In genomic region chr6:33295621-33296369, GRCh38 we compare ENCODE assay signal across 14 cellular contexts. TPM values are rescaled to one million over a fixed set of nuclear protein-coding genes. Genes with fewer than 3 reads are reported as not detected.
DNase-seq lines count a peak whose midpoint lies in the region; ATAC-seq and TF ChIP-seq lines count a peak whose summit lies in the region.
"Had no signal": no experiment of that assay in that cellular context is flagged by ENCODE, and none has a peak within 500 bp of the region (broad histone marks: within the 10 kb centered on the region; RNA-seq: fewer than 3 reads in every experiment).

No MANE protein-coding gene starts in this region.

- peak overlapping the region in 4 of 7 donors; percentile 74 to 99 (median 91) for H3K4me3 Mint-ChIP-seq in CD8-positive, alpha-beta memory T cell
- H3K4me3 Mint-ChIP-seq in brain, result peak overlapping the region in 4 of 5 experiments; percentile 37 to 98 (median 84)
- H3K4me3 Mint-ChIP-seq in nephron, result peak overlapping the region; percentile 83 to 93 (median 88)

- TF ChIP-seq CTCF in brain (conservative IDR thresholded peaks at IDR 0.05) (no peak), nephron (IDR thresholded peaks at IDR 0.05; ENCODE audit: unreplicated experiment in 3 of 3) (no peak)

- H3K27ac ChIP-seq in BLaER1, result peak overlapping the region; percentile 70; the same call in 1 of the 2 replicates
- H3K27ac ChIP-seq in CD8-positive, alpha-beta memory T cell (ENCODE audit: low read depth, low read length), result no peak overlapping the region
- H3K27ac ChIP-seq: foreskin keratinocyte had no signal

- peak overlapping the region; percentile 71; the same call in 1 of the 2 replicates for H3K9ac ChIP-seq in BLaER1

- H3K27ac Mint-ChIP-seq in CD8-positive, alpha-beta memory T cell, result peak overlapping the region in 6 of 8 donors; percentile 26 to 85 (median 62)
- H3K27ac Mint-ChIP-seq in brain (peak overlapping the region in 3 of 5 experiments; percentile 21 to 86 (median 28)), nephron (peak overlapping the region in 2 of 3 experiments; percentile 26 to 79)

- ATAC-seq in HG03571 (IDR thresholded peaks at IDR 0.05; ENCODE audit: unreplicated experiment), result no peak
- ATAC-seq in GM21825 (IDR thresholded peaks at IDR 0.05; ENCODE audit: unreplicated experiment), result no peak
- no peak for ATAC-seq in GM18502 (IDR thresholded peaks at IDR 0.05; ENCODE audit: poor library complexity, unreplicated experiment)
- ATAC-seq: foreskin keratinocyte, left ventricle myocardium superior had no signal

- H3K27me3 ChIP-seq in BLaER1, result no peaks in the 10 kb centered on the region
- no peaks in the 10 kb centered on the region for H3K27me3 ChIP-seq in CD8-positive, alpha-beta memory T cell (ENCODE audit: insufficient read depth, low read length, poor library complexity, severe bottlenecking)
- H3K27me3 ChIP-seq: BE2C, foreskin keratinocyte, right atrium auricular region, suprapubic skin had no signal

- CTCF ChIA-PET in CD8-positive, alpha-beta memory T cell (lab: Charles Lee), result interaction anchor here (0.6 to 4.2 kb wide), 2 partner anchors 18 to 48 kb away, joined by 3 to 33 read pairs; partner anchors contain the start of gene B3GALT4

- no peaks in the 10 kb centered on the region for H3K9me3 ChIP-seq in BLaER1
- no peaks in the 10 kb centered on the region for H3K9me3 ChIP-seq in CD8-positive, alpha-beta memory T cell (ENCODE audit: low read length)
- H3K9me3 ChIP-seq: BE2C, right atrium auricular region, suprapubic skin had no signal

- H3K4me1 ChIP-seq in BLaER1, result peaks cover 34% of the 10 kb centered on the region
- peaks cover 11% of the 10 kb centered on the region for H3K4me1 ChIP-seq in CD8-positive, alpha-beta memory T cell (ENCODE audit: insufficient read depth, low read length)
- H3K4me1 ChIP-seq: BE2C, foreskin keratinocyte had no signal

- no peak overlapping the region for H3K4me2 ChIP-seq in BLaER1

- no peak for DNase-seq in CD8-positive, alpha-beta memory T cell
- DNase-seq: BE2C, foreskin keratinocyte, left ventricle myocardium superior, NCI-H2081, NCI-H526 treated with DMSO at 0.1 percent for 48 hours had no signal

- peaks cover 29 to 41% (median 34%) of the 10 kb centered on the region in 3 donors for H3K4me1 Mint-ChIP-seq in CD8-positive, alpha-beta memory T cell
- peaks cover 32% of the 10 kb centered on the region for H3K4me1 Mint-ChIP-seq in brain
- H3K4me1 Mint-ChIP-seq in nephron, result peaks cover 22% of the 10 kb centered on the region

- H4K20me1 ChIP-seq in BLaER1, result peaks cover 21% of the 10 kb centered on the region; the same call in 1 of the 2 replicates

- H3K36me3 ChIP-seq in BLaER1, result peaks cover 61% of the 10 kb centered on the region
- peaks cover 27% of the 10 kb centered on the region for H3K36me3 ChIP-seq in CD8-positive, alpha-beta memory T cell (ENCODE audit: insufficient read depth, low read length)

- no peak overlapping the region for H3K4me3 ChIP-seq in BLaER1
- H3K4me3 ChIP-seq in CD8-positive, alpha-beta memory T cell (ENCODE audit: low read length), result no peak overlapping the region
- H3K4me3 ChIP-seq: right atrium auricular region had no signal

- peaks cover 0 to 5% of the 10 kb centered on the region in 2 donors for H3K27me3 Mint-ChIP-seq in CD8-positive, alpha-beta memory T cell
- H3K27me3 Mint-ChIP-seq in brain (peaks cover 22% of the 10 kb centered on the region), nephron (ENCODE audit: low read depth) (no peaks in the 10 kb centered on the region)

- POLR2A ChIA-PET in CD8-positive, alpha-beta memory T cell (lab: Charles Lee), result interaction anchor here (1.4 kb wide), 1 partner anchor 24 kb away, joined by 3 read pairs; the partner anchor contains the start of genes RPS18 and VPS52

- no peaks in the 10 kb centered on the region for H3K9me3 Mint-ChIP-seq in CD8-positive, alpha-beta memory T cell
- H3K9me3 Mint-ChIP-seq in brain, result peaks cover 0 to 3% (median 0%) of the 10 kb centered on the region in 5 experiments
- no peaks in the 10 kb centered on the region for H3K9me3 Mint-ChIP-seq in nephron

- H3K36me3 Mint-ChIP-seq in CD8-positive, alpha-beta memory T cell, result peaks cover 0 to 74% (median 15%) of the 10 kb centered on the region in 3 donors
- peaks cover 9% of the 10 kb centered on the region for H3K36me3 Mint-ChIP-seq in brain
- H3K36me3 Mint-ChIP-seq in nephron (ENCODE audit: low read depth), result peaks cover 15% of the 10 kb centered on the region

RNA-seq across cellular contexts. Expression of gene RGL2, which starts 2.9 kb away (rescaled TPM):
- 10 to 100 TPM; 20.5 to 22.9 TPM for total RNA-seq in CD8-positive, alpha-beta memory T cell
- 10.4 TPM for polyA plus RNA-seq in CD8-positive, alpha-beta memory T cell
- polyA plus RNA-seq in brain (ENCODE audit: insufficient read depth, low read depth, low replicate concordance), result 44.9 TPM

RNA-seq across cellular contexts. Expression of gene PFDN6, which starts 6.4 kb away (rescaled TPM):
- 100 to 1,000 TPM; 118 to 119 TPM for total RNA-seq in CD8-positive, alpha-beta memory T cell
- polyA plus RNA-seq in CD8-positive, alpha-beta memory T cell, result 37.4 TPM
- polyA plus RNA-seq in brain (ENCODE audit: insufficient read depth, low read depth, low replicate concordance), result 155 TPM

RNA-seq across cellular contexts. Expression of gene WDR46, which starts 6.8 kb away (rescaled TPM):
- total RNA-seq in CD8-positive, alpha-beta memory T cell, result 100 to 1,000 TPM; 112 to 117 TPM
- 76.0 TPM for polyA plus RNA-seq in CD8-positive, alpha-beta memory T cell
- 38.0 TPM for polyA plus RNA-seq in brain (ENCODE audit: insufficient read depth, low read depth, low replicate concordance)

RNA-seq across cellular contexts. Expression of gene TAPBP, which starts 18.1 kb away (rescaled TPM):
- total RNA-seq in CD8-positive, alpha-beta memory T cell, result 100 to 1,000 TPM; 211 to 213 TPM
- polyA plus RNA-seq in CD8-positive, alpha-beta memory T cell, result 500 TPM
- 45.5 TPM for polyA plus RNA-seq in brain (ENCODE audit: insufficient read depth, low read depth, low replicate concordance)

RNA-seq across cellular contexts. Expression of gene B3GALT4, which starts 18.9 kb away (rescaled TPM):
- 1 to 10 TPM; 6.1 to 7.0 TPM for total RNA-seq in CD8-positive, alpha-beta memory T cell
- 35.3 TPM for polyA plus RNA-seq in CD8-positive, alpha-beta memory T cell
- 13.7 TPM for polyA plus RNA-seq in brain (ENCODE audit: insufficient read depth, low read depth, low replicate concordance)
